24 cellular contexts compared by ENCODE assay signal in genomic region chr6:136897071-136897470, GRCh38. TPM values are rescaled to one million over a fixed set of nuclear protein-coding genes. Genes with fewer than 3 reads are reported as not detected.
"Had no signal": no experiment of that assay in that cellular context is flagged by ENCODE, and none has a peak within 500 bp of the region (broad histone marks: within the 10 kb centered on the region; RNA-seq: fewer than 3 reads in every experiment).

No MANE protein-coding gene starts in this region.

- H3K4me2 ChIP-seq: neural progenitor cell had no signal

- H3K27me3 ChIP-seq: dorsolateral prefrontal cortex, heart left ventricle, neural progenitor cell, ovary, right atrium auricular region, sigmoid colon, stomach, transverse colon had no signal

- H3K9me3 ChIP-seq: heart left ventricle, ovary, right atrium auricular region, sigmoid colon, stomach, thoracic aorta, transverse colon had no signal

- ATAC-seq: heart left ventricle; left colon; left ventricle myocardium superior; natural killer cell treated with Interleukin-12 subunit alpha and Interleukin-12 subunit beta and Interleukin-15 and Interleukin-18, amount 100 ng/mL, for 72 hours had no signal

- H2AFZ ChIP-seq: neural progenitor cell had no signal

- H3K36me3 ChIP-seq: neural progenitor cell, ovary, thoracic aorta had no signal

- H3K9ac ChIP-seq: neural progenitor cell had no signal

- DNase-seq: dorsolateral prefrontal cortex; effector CD8-positive, alpha-beta T cell; foreskin melanocyte; heart left ventricle; hippocampal formation; left colon; left ventricle myocardium superior; mesenchymal stem cell; midbrain; nucleus accumbens; ovary; sigmoid colon; stimulated activated naive CD4-positive, alpha-beta T cell; stomach; substantia nigra; transverse colon had no signal

- H3K27ac ChIP-seq: dorsolateral prefrontal cortex, heart left ventricle, neural progenitor cell, ovary, right atrium auricular region, sigmoid colon, skin epidermis, stomach, thoracic aorta, transverse colon had no signal

- H3K4me1 ChIP-seq: neural progenitor cell, right atrium auricular region, sigmoid colon, stomach, transverse colon had no signal

- H3K4me3 ChIP-seq: dorsolateral prefrontal cortex, heart left ventricle, lung, neural progenitor cell, ovary, right atrium auricular region, sigmoid colon, skin epidermis, stomach, thoracic aorta, transverse colon had no signal

RNA-seq across cellular contexts. Expression of gene SLC35D3, which starts 25.0 kb away (rescaled TPM):
- total RNA-seq: kidney epithelial cell; left ventricle myocardium superior; natural killer cell treated with Interleukin-12 subunit alpha and Interleukin-12 subunit beta and Interleukin-15 and Interleukin-18, amount 100 ng/mL, for 72 hours; ovary; posterior vena cava; right atrium auricular region; thoracic aorta; transverse colon had no signal
